ENCODE assay signal across 8 cellular contexts in the genomic region with DNA sequence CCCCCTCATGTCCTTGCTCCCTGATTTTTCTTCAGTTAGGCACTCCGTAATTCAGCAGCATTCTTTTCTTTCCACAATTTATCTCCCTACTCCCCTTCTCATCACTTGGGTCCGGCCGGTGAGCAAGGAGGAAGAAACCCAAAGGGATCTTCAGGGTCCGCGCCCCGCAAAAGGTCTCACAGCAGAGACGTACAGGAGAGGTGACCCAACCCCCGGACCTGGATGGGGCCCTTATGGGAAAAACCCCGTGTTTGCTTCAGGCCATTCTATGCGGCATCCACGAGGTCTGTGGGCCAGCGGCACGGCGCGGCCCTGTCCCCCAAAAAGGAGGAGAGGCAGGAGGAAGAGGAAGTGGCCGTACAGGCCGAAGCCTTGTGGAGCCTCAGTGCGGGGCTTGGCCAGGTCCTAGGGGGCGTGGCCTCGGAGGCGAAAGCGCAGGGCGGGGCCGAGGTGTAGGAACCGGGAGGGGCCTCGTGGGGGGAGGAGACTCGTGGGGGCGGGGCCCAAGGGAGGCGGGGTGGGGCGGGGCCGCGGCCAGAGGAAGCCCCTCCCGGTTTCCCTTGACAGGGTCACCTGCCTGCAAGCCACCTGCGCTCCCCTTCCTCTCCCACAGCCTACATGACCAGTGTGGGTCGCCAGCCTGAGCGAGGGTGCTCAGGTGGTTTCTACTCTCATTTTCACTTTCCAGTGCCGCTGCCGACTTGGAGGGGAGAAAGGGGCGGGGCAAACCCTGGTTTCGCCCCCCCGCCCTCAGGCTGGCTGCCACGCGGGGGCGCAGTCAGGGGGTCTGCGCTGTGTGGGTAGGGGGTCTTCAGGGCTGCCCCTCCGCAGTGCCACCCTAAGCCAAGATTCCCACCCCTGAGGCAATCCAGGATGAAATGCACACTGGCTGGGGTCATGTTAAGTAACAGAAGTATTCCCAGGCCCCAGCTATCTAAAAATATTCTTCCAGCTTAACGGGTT.
DNase-seq lines count a peak whose midpoint lies in the region; ATAC-seq and TF ChIP-seq lines count a peak whose summit lies in the region.

No MANE protein-coding gene starts in this region.

- peaks cover 11% of the 10 kb centered on the region for H3K36me3 Mint-ChIP-seq in dendritic cell treated with granulocyte-macrophage colony-stimulating factor and Interleukin-4, amounts not matched to agents 40 ng/mL and 50 ng/mL, for 4 days (ENCODE audit: low read depth)

- TF ChIP-seq CTCF in liver (IDR thresholded peaks at IDR 0.05; ENCODE audit: low read depth, low read length, missing input control) = peak; percentile 14

- peak; percentile 3 to 41 for TF ChIP-seq RAD21 in liver (IDR thresholded peaks at IDR 0.05)

- no peaks in the 10 kb centered on the region for H3K36me3 ChIP-seq in ACC112 (ENCODE audit: insufficient read depth, low read length)
- H3K36me3 ChIP-seq in liver (ENCODE audit: control insufficient read depth in 4 of 4, insufficient read depth in 3 of 4, low read depth in 1 of 4, low read length in 3 of 4) = no peaks in the 10 kb centered on the region

- no peaks in the 10 kb centered on the region for H3K9me3 ChIP-seq in liver (ENCODE audit: control insufficient read depth in 4 of 4, low read length in 3 of 4)

- H3K4me3 ChIP-seq in ACC112 (ENCODE audit: low read depth, low read length) (peak overlapping the region; percentile 96), liver (ENCODE audit: low read depth in 1 of 3, low read length in 3 of 3) (peak overlapping the region; percentile 58 to 81 (median 70))

- WGBS in liver = 9% methylated on average over 47 of the region's 47 CpGs

- H3K4me1 Mint-ChIP-seq in dendritic cell treated with granulocyte-macrophage colony-stimulating factor and Interleukin-4, amounts not matched to agents 40 ng/mL and 50 ng/mL, for 4 days (ENCODE audit: low read depth) = peaks cover 11% of the 10 kb centered on the region

- H2AFZ ChIP-seq in ACC112 (ENCODE audit: low read length, unreplicated experiment) = peak overlapping the region; percentile 100

- no peaks in the 10 kb centered on the region for H3K27me3 ChIP-seq in ACC112 (ENCODE audit: insufficient read depth, low read length)
- H3K27me3 ChIP-seq in liver (ENCODE audit: control insufficient read depth in 4 of 4, insufficient read depth in 4 of 4, low read length in 3 of 4) = no peaks in the 10 kb centered on the region

- H3K27ac Mint-ChIP-seq in dendritic cell treated with granulocyte-macrophage colony-stimulating factor and Interleukin-4, amounts not matched to agents 40 ng/mL and 50 ng/mL, for 4 days = peak overlapping the region; percentile 97

- intact Hi-C loops in dendritic cell treated with granulocyte-macrophage colony-stimulating factor and Interleukin-4, amounts not matched to agents 40 ng/mL and 50 ng/mL, for 4 days (cut with micrococcal nuclease) = loop anchor here (1.0 to 10.0 kb wide), 3 partner anchors 70 to 160 kb away; partner anchors contain the start of genes FAM161A and XPO1

- peak overlapping the region; percentile 96 for H3K4me3 Mint-ChIP-seq in dendritic cell treated with granulocyte-macrophage colony-stimulating factor and Interleukin-4, amounts not matched to agents 40 ng/mL and 50 ng/mL, for 4 days

- H3K27ac ChIP-seq in ACC112 (ENCODE audit: low read depth, low read length) (no peak overlapping the region), liver (ENCODE audit: low read depth in 1 of 2, low read length in 2 of 2) (peak overlapping the region; percentile 95 to 97)

- H3K9ac ChIP-seq in liver (ENCODE audit: low read depth in 1 of 2, low read length in 2 of 2) = peak overlapping the region; percentile 78 to 89

- H3K79me2 ChIP-seq in ACC112 (ENCODE audit: control insufficient read depth, insufficient read depth, low read length, unreplicated experiment) = no peaks in the 10 kb centered on the region

- peaks cover 3% of the 10 kb centered on the region for H3K27me3 Mint-ChIP-seq in dendritic cell treated with granulocyte-macrophage colony-stimulating factor and Interleukin-4, amounts not matched to agents 40 ng/mL and 50 ng/mL, for 4 days

- H3K9me3 Mint-ChIP-seq in dendritic cell treated with granulocyte-macrophage colony-stimulating factor and Interleukin-4, amounts not matched to agents 40 ng/mL and 50 ng/mL, for 4 days = no peaks in the 10 kb centered on the region

- H3K4me1 ChIP-seq in ACC112 (ENCODE audit: control insufficient read depth, insufficient read depth, low read length, unreplicated experiment) (peaks cover 17% of the 10 kb centered on the region), liver (ENCODE audit: control insufficient read depth in 4 of 4, insufficient read depth in 4 of 4, low read length in 3 of 4) (peaks cover 0 to 11% (median 4%) of the 10 kb centered on the region in 4 donors)

- ATAC-seq in GM18520 (IDR thresholded peaks at IDR 0.05; ENCODE audit: unreplicated experiment) (peak; percentile 86), HG03060 (IDR thresholded peaks at IDR 0.05; ENCODE audit: low read depth, unreplicated experiment) (peak; percentile 87)

- peak; percentile 78 for DNase-seq in NCI-H226
- DNase-seq in activated CD4-positive, alpha-beta T cell treated with anti-CD3 and anti-CD28 coated beads, Interleukin-2, amount 50 U/mL, for 1 hour = peak; percentile 76
- DNase-seq in stimulated activated CD4-positive, alpha-beta T cell treated with anti-CD3 and anti-CD28 coated beads, Interleukin-4, amount 100 ng/mL, for 1 hour = peak; percentile 82

TF ChIP-seq in liver, 16 proteins besides CTCF, POLR2A, EP300 and RAD21:
- TF ChIP-seq, protein P1, sequence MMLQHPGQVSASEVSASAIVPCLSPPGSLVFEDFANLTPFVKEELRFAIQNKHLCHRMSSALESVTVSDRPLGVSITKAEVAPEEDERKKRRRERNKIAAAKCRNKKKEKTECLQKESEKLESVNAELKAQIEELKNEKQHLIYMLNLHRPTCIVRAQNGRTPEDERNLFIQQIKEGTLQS (IDR thresholded peaks at IDR 0.05) = no peak
- TF ChIP-seq JUND (IDR thresholded peaks at IDR 0.05) = no peak
- TF ChIP-seq TAF1 (conservative IDR thresholded peaks at IDR 0.05) = peak; percentile 34
- peak in 1 of 2 donors; percentile 44 for TF ChIP-seq GABPA (IDR thresholded peaks at IDR 0.05 in 1 of 2, conservative IDR thresholded peaks at IDR 0.05 in 1 of 2)
- TF ChIP-seq, protein P2, sequence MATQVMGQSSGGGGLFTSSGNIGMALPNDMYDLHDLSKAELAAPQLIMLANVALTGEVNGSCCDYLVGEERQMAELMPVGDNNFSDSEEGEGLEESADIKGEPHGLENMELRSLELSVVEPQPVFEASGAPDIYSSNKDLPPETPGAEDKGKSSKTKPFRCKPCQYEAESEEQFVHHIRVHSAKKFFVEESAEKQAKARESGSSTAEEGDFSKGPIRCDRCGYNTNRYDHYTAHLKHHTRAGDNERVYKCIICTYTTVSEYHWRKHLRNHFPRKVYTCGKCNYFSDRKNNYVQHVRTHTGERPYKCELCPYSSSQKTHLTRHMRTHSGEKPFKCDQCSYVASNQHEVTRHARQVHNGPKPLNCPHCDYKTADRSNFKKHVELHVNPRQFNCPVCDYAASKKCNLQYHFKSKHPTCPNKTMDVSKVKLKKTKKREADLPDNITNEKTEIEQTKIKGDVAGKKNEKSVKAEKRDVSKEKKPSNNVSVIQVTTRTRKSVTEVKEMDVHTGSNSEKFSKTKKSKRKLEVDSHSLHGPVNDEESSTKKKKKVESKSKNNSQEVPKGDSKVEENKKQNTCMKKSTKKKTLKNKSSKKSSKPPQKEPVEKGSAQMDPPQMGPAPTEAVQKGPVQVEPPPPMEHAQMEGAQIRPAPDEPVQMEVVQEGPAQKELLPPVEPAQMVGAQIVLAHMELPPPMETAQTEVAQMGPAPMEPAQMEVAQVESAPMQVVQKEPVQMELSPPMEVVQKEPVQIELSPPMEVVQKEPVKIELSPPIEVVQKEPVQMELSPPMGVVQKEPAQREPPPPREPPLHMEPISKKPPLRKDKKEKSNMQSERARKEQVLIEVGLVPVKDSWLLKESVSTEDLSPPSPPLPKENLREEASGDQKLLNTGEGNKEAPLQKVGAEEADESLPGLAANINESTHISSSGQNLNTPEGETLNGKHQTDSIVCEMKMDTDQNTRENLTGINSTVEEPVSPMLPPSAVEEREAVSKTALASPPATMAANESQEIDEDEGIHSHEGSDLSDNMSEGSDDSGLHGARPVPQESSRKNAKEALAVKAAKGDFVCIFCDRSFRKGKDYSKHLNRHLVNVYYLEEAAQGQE (IDR thresholded peaks at IDR 0.05) = peak; percentile 90
- TF ChIP-seq MAX (IDR thresholded peaks at IDR 0.05) = peak; percentile 44
- TF ChIP-seq EGR1 (IDR thresholded peaks at IDR 0.05; ENCODE audit: low read depth in 2 of 2) = no peak
- TF ChIP-seq HNF4A (conservative IDR thresholded peaks at IDR 0.05) = peak in 1 of 2 donors; percentile 4
- TF ChIP-seq HNF4G (IDR thresholded peaks at IDR 0.05) = no peak
- peak; percentile 54 for TF ChIP-seq SP1 (IDR thresholded peaks at IDR 0.05)
- TF ChIP-seq FOXA1 (IDR thresholded peaks at IDR 0.05) = no peak
- no peak for TF ChIP-seq ZBTB33 (IDR thresholded peaks at IDR 0.05)
- TF ChIP-seq YY1 (IDR thresholded peaks at IDR 0.05) = peak; percentile 21
TF ChIP-seq in liver: peak in this region for 7.
